8 cellular contexts compared by ENCODE assay signal in genomic region chrX:138191998-138192397, GRCh38.
DNase-seq lines count a peak whose midpoint lies in the region; ATAC-seq, FAIRE-seq and TF ChIP-seq lines count a peak whose summit lies in the region.

No MANE protein-coding gene starts in this region.

- DNase-seq in GM12865 (ENCODE audit: low read depth) (peak; percentile 18), Panc1 (ENCODE audit: low read depth, low spot score) (no peak), hepatocyte (ENCODE audit: low spot score) (peak; percentile 47), DMS79 (lab: John Stamatoyannopoulos, UW) (no peak), GDM1 (lab: John Stamatoyannopoulos, UW) (no peak)
- DNase-seq in activated naive CD4-positive, alpha-beta T cell treated with anti-CD3 and anti-CD28 coated beads, Interleukin-2, amount 50 U/mL, for 72 hours (ENCODE audit: low spot score in 2 of 2): no peak

- H3K4me1 ChIP-seq in Panc1 (ENCODE audit: control insufficient read depth, insufficient read depth, low read length): no peaks in the 10 kb centered on the region
- no peaks in the 10 kb centered on the region for H3K4me1 ChIP-seq in hepatocyte (ENCODE audit: insufficient read depth)

- POLR2A ChIA-PET in Panc1 (lab: Charles Lee): no interaction called here

- ATAC-seq in Panc1 (no peak), GM21576 (IDR thresholded peaks at IDR 0.05; ENCODE audit: unreplicated experiment) (no peak)
- ATAC-seq in activated naive CD4-positive, alpha-beta T cell treated with anti-CD3 and anti-CD28 coated beads, Interleukin-2, amount 50 U/mL, for 72 hours: no peak

- H3K36me3 ChIP-seq in Panc1 (ENCODE audit: control insufficient read depth, insufficient read depth, low read length) (no peaks in the 10 kb centered on the region), hepatocyte (replicated peaks; ENCODE audit: insufficient read depth, low read depth) (no peaks in the 10 kb centered on the region)

- no peaks in the 10 kb centered on the region for H4K20me1 ChIP-seq in hepatocyte (ENCODE audit: insufficient read depth, poor library complexity, severe bottlenecking)

- no peak overlapping the region for H3K4me3 ChIP-seq in GM12865 (ENCODE audit: low read depth, low read length)
- no peak overlapping the region for H3K4me3 ChIP-seq in Panc1 (ENCODE audit: low read depth in 2 of 2, low read length in 2 of 2)
- H3K4me3 ChIP-seq in hepatocyte: no peak overlapping the region

- intact Hi-C loops in Panc1 (cut with micrococcal nuclease; ENCODE audit: unreplicated experiment): loop anchor here (1.0 kb wide), 1 partner anchor 553 kb away; no protein-coding TSS in a partner anchor

- H2AFZ ChIP-seq in hepatocyte: no peak overlapping the region

- H3K4me2 ChIP-seq in hepatocyte: no peak overlapping the region

- H3K9me3 ChIP-seq in Panc1 (ENCODE audit: control insufficient read depth, insufficient read depth, low read depth, low read length) (no peaks in the 10 kb centered on the region), hepatocyte (ENCODE audit: low read depth) (no peaks in the 10 kb centered on the region)

- H3K36me3 Mint-ChIP-seq in activated naive CD4-positive, alpha-beta T cell treated with anti-CD3 and anti-CD28 coated beads, Interleukin-2, amount 50 U/mL, for 72 hours: no peaks in the 10 kb centered on the region

- 44% methylated on average over 1 of the region's 1 CpG for WGBS in hepatocyte (ENCODE audit: low lambda C conversion rate, missing lambda C conversion rate)

- TF ChIP-seq CTCF in GM12865 (IDR thresholded peaks at IDR 0.05; ENCODE audit: insufficient read depth, low read depth, low read length, missing control alignments) (no peak), Panc1 (IDR thresholded peaks at IDR 0.05) (peak; percentile 73), hepatocyte (IDR thresholded peaks at IDR 0.05; ENCODE audit: poor library complexity) (peak; percentile 71)

- in situ Hi-C loops in Panc1 (cut with HindIII; ENCODE audit: low pct_unique_long_range_greater_than_20kb, low sequenced_read_pairs): no loop called here

- BruUV-seq in Panc1 (replicated peaks; lab: Mats Ljungman, UMichigan): no TSS peak

- FAIRE-seq in A204.1 (lab: Jason Lieb, UNC): peak; percentile 59

- H3K9me3 Mint-ChIP-seq in activated naive CD4-positive, alpha-beta T cell treated with anti-CD3 and anti-CD28 coated beads, Interleukin-2, amount 50 U/mL, for 72 hours: peaks cover 0 to 3% of the 10 kb centered on the region in 2 donors

- CTCF ChIA-PET in Panc1 (lab: Charles Lee): no interaction called here

- H3K79me2 ChIP-seq in hepatocyte: no peaks in the 10 kb centered on the region

- no peak overlapping the region for H3K27ac ChIP-seq in Panc1 (ENCODE audit: low read length)
- no peak overlapping the region for H3K27ac ChIP-seq in hepatocyte

- H3K9me2 ChIP-seq in hepatocyte (replicated peaks; ENCODE audit: insufficient read depth): no peaks in the 10 kb centered on the region

- no peaks in the 10 kb centered on the region for H3K27me3 ChIP-seq in Panc1 (ENCODE audit: control insufficient read depth, insufficient read depth, low read length)
- no peaks in the 10 kb centered on the region for H3K27me3 ChIP-seq in hepatocyte

- no peak overlapping the region for H3K27ac Mint-ChIP-seq in activated naive CD4-positive, alpha-beta T cell treated with anti-CD3 and anti-CD28 coated beads, Interleukin-2, amount 50 U/mL, for 72 hours

Comparison
In these comparisons a context has a peak if more than half of its experiments do, and no peak if none do; other contexts are left out.
1. DNase-seq: peak in GM12865 (single experiment) and hepatocyte (single experiment); none in Panc1 (single experiment), DMS79 (single experiment), GDM1 (single experiment) and activated naive CD4-positive, alpha-beta T cell treated with anti-CD3 and anti-CD28 coated beads, Interleukin-2, amount 50 U/mL, for 72 hours (0 of 2).